14 cellular contexts compared by ENCODE assay signal in genomic region chr18:34772887-34773286, GRCh38.
DNase-seq lines count a peak whose midpoint lies in the region; ATAC-seq and TF ChIP-seq lines count a peak whose summit lies in the region.
"Had no signal": no experiment of that assay in that cellular context is flagged by ENCODE, and none has a peak within 500 bp of the region (broad histone marks: within the 10 kb centered on the region; RNA-seq: fewer than 3 reads in every experiment).

No MANE protein-coding gene starts in this region.

- H3K27me3 ChIP-seq in heart left ventricle (no peaks in the 10 kb centered on the region), skeletal muscle satellite cell (ENCODE audit: control insufficient read depth, insufficient read depth, low read length) (no peaks in the 10 kb centered on the region), prostate gland (replicated peaks; ENCODE audit: insufficient read depth) (no peaks in the 10 kb centered on the region)

- H3K27ac ChIP-seq in heart left ventricle (peak overlapping the region in 10 of 12 donors; percentile 8 to 70 (median 53)), prostate gland (no peak overlapping the region)

- H3K36me3 ChIP-seq in heart left ventricle, result peaks cover 0 to 14% (median 0%) of the 10 kb centered on the region in 9 donors
- H3K36me3 ChIP-seq in skeletal muscle satellite cell (ENCODE audit: insufficient read depth, low read length), result no peaks in the 10 kb centered on the region
- no peaks in the 10 kb centered on the region for H3K36me3 ChIP-seq in prostate gland
- H3K36me3 ChIP-seq: HAP-1 had no signal

- peak overlapping the region; percentile 59 for H3K4me2 ChIP-seq in skeletal muscle satellite cell (ENCODE audit: low read length)

- H3K27ac Mint-ChIP-seq in T-helper 17 cell, result no peak overlapping the region
- H3K27ac Mint-ChIP-seq: memory B cell had no signal

- WGBS in heart left ventricle, 4 donors, result 42 to 50% (median 43%) methylated on average over 2 of the region's 2 CpGs
- WGBS in prostate gland, result 59% methylated on average over 2 of the region's 2 CpGs

- H3K36me3 Mint-ChIP-seq in T-helper 17 cell (ENCODE audit: low read depth), result no peaks in the 10 kb centered on the region
- H3K36me3 Mint-ChIP-seq: memory B cell had no signal

- H3K9me3 ChIP-seq in heart left ventricle (no peaks in the 10 kb centered on the region), skeletal muscle satellite cell (replicated peaks; ENCODE audit: low read length) (no peaks in the 10 kb centered on the region), T-helper 17 cell (ENCODE audit: control insufficient read depth, low read length, poor library complexity, severe bottlenecking) (no peaks in the 10 kb centered on the region), prostate gland (no peaks in the 10 kb centered on the region)
- H3K9me3 ChIP-seq: HAP-1 had no signal

- DNase-seq in KBM-7 (peak; percentile 4), astrocyte of the cerebellum (ENCODE audit: low read depth) (peak; percentile 6), heart left ventricle (no peak), T-helper 17 cell (no peak), prostate gland (ENCODE audit: low spot score) (no peak)
- no peak for DNase-seq in stimulated activated CD4-positive, alpha-beta T cell treated with anti-CD3 and anti-CD28 coated beads, Interleukin-4, amount 100 ng/mL, for 1 hour
- DNase-seq: activated CD4-positive, alpha-beta T cell treated with anti-CD3 and anti-CD28 coated beads for 1 hour; cerebellar nuclear complex; NCI-H524 treated with DMSO at 0.1 percent for 48 hours had no signal

- peaks cover 39% of the 10 kb centered on the region for H3K27me3 Mint-ChIP-seq in T-helper 17 cell

- peak; percentile 61 to 79 (median 74) for ATAC-seq in heart left ventricle
- no peak for ATAC-seq in T-helper 17 cell
- ATAC-seq in GM21717 (IDR thresholded peaks at IDR 0.05; ENCODE audit: unreplicated experiment), result no peak
- ATAC-seq: K562 had no signal

- H3K4me1 ChIP-seq in heart left ventricle (peaks cover 0 to 27% (median 19%) of the 10 kb centered on the region in 12 donors), skeletal muscle satellite cell (ENCODE audit: control insufficient read depth, insufficient read depth, low read length) (peaks cover 40% of the 10 kb centered on the region), prostate gland (replicated peaks) (no peaks in the 10 kb centered on the region)
- H3K4me1 ChIP-seq: HAP-1 had no signal

- in situ Hi-C loops in KBM-7 (cut with MboI; ENCODE audit: low pct_unique_long_range_greater_than_20kb, low sequenced_read_pairs) (no loop called here), astrocyte of the cerebellum (cut with HindIII; ENCODE audit: low sequenced_read_pairs) (no loop called here)

- TF ChIP-seq CTCF in astrocyte of the cerebellum (IDR thresholded peaks at IDR 0.05; ENCODE audit: low read depth, low read length, missing control alignments) (no peak), heart left ventricle (IDR thresholded peaks at IDR 0.05) (no peak), prostate gland (IDR thresholded peaks at IDR 0.05) (no peak)

- TF ChIP-seq POLR2A in heart left ventricle (IDR thresholded peaks at IDR 0.05) (no peak), prostate gland (IDR thresholded peaks at IDR 0.05) (no peak)

- H3K4me3 Mint-ChIP-seq in T-helper 17 cell, result no peak overlapping the region
- H3K4me3 Mint-ChIP-seq: memory B cell had no signal

- H3K9ac ChIP-seq in skeletal muscle satellite cell (ENCODE audit: low read depth, low read length), result peak overlapping the region; percentile 32

- H3K4me3 ChIP-seq in astrocyte of the cerebellum (ENCODE audit: low read depth, low read length) (no peak overlapping the region), heart left ventricle (no peak overlapping the region), skeletal muscle satellite cell (ENCODE audit: low read length) (peak overlapping the region; percentile 8), prostate gland (no peak overlapping the region)
- H3K4me3 ChIP-seq: HAP-1, K562 had no signal

- no peaks in the 10 kb centered on the region for H3K4me1 Mint-ChIP-seq in T-helper 17 cell
- H3K4me1 Mint-ChIP-seq: memory B cell had no signal

- intact Hi-C loops in heart left ventricle (cut with DNase I) (loop anchor here in 3 of 10 donors (5.0 kb wide), 2 partner anchors 41 to 111 kb away; no protein-coding TSS in a partner anchor), prostate gland (cut with DNase I) (no loop called here)

Comparison
In these comparisons a context has a peak if more than half of its experiments do, and no peak if none do; other contexts are left out.
1. DNase-seq: peak in KBM-7 (single experiment) and astrocyte of the cerebellum (single experiment); none in heart left ventricle (0 of 5), T-helper 17 cell (0 of 3), prostate gland (single experiment) and stimulated activated CD4-positive, alpha-beta T cell treated with anti-CD3 and anti-CD28 coated beads, Interleukin-4, amount 100 ng/mL, for 1 hour (single experiment).
2. ATAC-seq: peak in heart left ventricle (4 of 4); none in T-helper 17 cell (single experiment) and GM21717 (single experiment).
3. H3K27ac ChIP-seq: peak in heart left ventricle (10 of 12); none in prostate gland (0 of 2).